9 cellular contexts compared by ENCODE assay signal in genomic region chr1:1299686-1300351, GRCh38. TPM values are rescaled to one million over a fixed set of nuclear protein-coding genes. Genes with fewer than 3 reads are reported as not detected.
A peak's percentile ranks its signal among the peaks of the same experiment; 100 is the strongest.
DNase-seq lines count a peak whose midpoint lies in the region; ATAC-seq and TF ChIP-seq lines count a peak whose summit lies in the region.
"Had no signal": no experiment of that assay in that cellular context is flagged by ENCODE, and none has a peak within 500 bp of the region (broad histone marks: within the 10 kb centered on the region; RNA-seq: fewer than 3 reads in every experiment).

No MANE protein-coding gene starts in this region.

- H3K27me3 ChIP-seq in smooth muscle cell (ENCODE audit: low read depth) = no peaks in the 10 kb centered on the region
- H3K27me3 ChIP-seq: esophagus squamous epithelium had no signal

- H3K9ac ChIP-seq in smooth muscle cell (ENCODE audit: low read depth) = no peak overlapping the region

- CTCF ChIA-PET in activated CD8-positive, alpha-beta memory T cell treated with anti-CD3 and anti-CD28 coated beads, Interleukin-2, amount 10 ng/mL, durations not matched to agents 7 days and 5 days (lab: Charles Lee) = interaction anchor here (1.0 to 1.2 kb wide), 4 partner anchors 13 to 178 kb away, joined by 3 read pairs; no protein-coding TSS in a partner anchor

- no peak overlapping the region for H3K4me3 Mint-ChIP-seq in activated CD8-positive, alpha-beta memory T cell treated with anti-CD3 and anti-CD28 coated beads, Interleukin-2, amount 10 ng/mL, durations not matched to agents 7 days and 5 days

- H3K27me3 Mint-ChIP-seq in activated CD8-positive, alpha-beta memory T cell treated with anti-CD3 and anti-CD28 coated beads, Interleukin-2, amount 10 ng/mL, durations not matched to agents 7 days and 5 days = no peaks in the 10 kb centered on the region

- H3K4me1 ChIP-seq in smooth muscle cell (ENCODE audit: low read depth) = peaks cover 5% of the 10 kb centered on the region

- H3K4me3 ChIP-seq in smooth muscle cell = no peak overlapping the region
- H3K4me3 ChIP-seq: esophagus squamous epithelium had no signal

- no peaks in the 10 kb centered on the region for H3F3A ChIP-seq in smooth muscle cell (ENCODE audit: low read depth)

- ATAC-seq in activated CD8-positive, alpha-beta memory T cell treated with anti-CD3 and anti-CD28 coated beads, Interleukin-2, amount 10 ng/mL, durations not matched to agents 7 days and 5 days = peak; percentile 63
- ATAC-seq in GM21381 (IDR thresholded peaks at IDR 0.05; ENCODE audit: unreplicated experiment) = no peak

- peaks cover 65% of the 10 kb centered on the region for H4K20me1 ChIP-seq in smooth muscle cell (ENCODE audit: low read depth)

- H2AFZ ChIP-seq in smooth muscle cell (ENCODE audit: low read depth) = no peak overlapping the region

- no peaks in the 10 kb centered on the region for H3K36me3 ChIP-seq in smooth muscle cell (ENCODE audit: low read depth)

- DNase-seq in activated CD8-positive, alpha-beta memory T cell treated with anti-CD3 and anti-CD28 coated beads, Interleukin-2, amount 10 ng/mL, durations not matched to agents 7 days and 5 days = no peak
- DNase-seq in activated CD8-positive, alpha-beta memory T cell treated with anti-CD3 and anti-CD28 coated beads, Interleukin-2, amount 50 U/mL, for 48 hours = no peak
- DNase-seq in NCI-H510A (lab: John Stamatoyannopoulos, UW) (peak; percentile 54), smooth muscle cell (lab: John Stamatoyannopoulos, UW; ENCODE audit: unreplicated experiment) (no peak), hepatic stellate cell (ENCODE audit: low spot score) (no peak), NCI-H226 (no peak)
- DNase-seq: esophagus squamous epithelium had no signal

- peak overlapping the region; percentile 77 for H3K27ac ChIP-seq in cingulate gyrus (ENCODE audit: low read depth, low read length)
- H3K27ac ChIP-seq in smooth muscle cell (ENCODE audit: low read depth) = no peak overlapping the region
- H3K27ac ChIP-seq: esophagus squamous epithelium had no signal

- no peak overlapping the region for H3K4me2 ChIP-seq in smooth muscle cell

- TF ChIP-seq CTCF in smooth muscle cell (IDR thresholded peaks at IDR 0.05; ENCODE audit: borderline replicate concordance, insufficient read depth, poor library complexity, severe bottlenecking) = peak; percentile 10

- no peaks in the 10 kb centered on the region for H3K9me3 Mint-ChIP-seq in activated CD8-positive, alpha-beta memory T cell treated with anti-CD3 and anti-CD28 coated beads, Interleukin-2, amount 10 ng/mL, durations not matched to agents 7 days and 5 days (ENCODE audit: low read depth)

- no peaks in the 10 kb centered on the region for H3K9me3 ChIP-seq in smooth muscle cell (replicated peaks; ENCODE audit: low read depth)
- H3K9me3 ChIP-seq: esophagus squamous epithelium had no signal

- H3K27ac Mint-ChIP-seq in activated CD8-positive, alpha-beta memory T cell treated with anti-CD3 and anti-CD28 coated beads, Interleukin-2, amount 10 ng/mL, durations not matched to agents 7 days and 5 days = no peak overlapping the region

- H3K4me1 Mint-ChIP-seq in activated CD8-positive, alpha-beta memory T cell treated with anti-CD3 and anti-CD28 coated beads, Interleukin-2, amount 10 ng/mL, durations not matched to agents 7 days and 5 days = peaks cover 3% of the 10 kb centered on the region

- 90% methylated on average over 20 of the region's 22 CpGs for WGBS in smooth muscle cell (ENCODE audit: low lambda C conversion rate)

- peaks cover 9% of the 10 kb centered on the region for H3K79me2 ChIP-seq in smooth muscle cell (ENCODE audit: low read depth)

- no peaks in the 10 kb centered on the region for H3K36me3 Mint-ChIP-seq in activated CD8-positive, alpha-beta memory T cell treated with anti-CD3 and anti-CD28 coated beads, Interleukin-2, amount 10 ng/mL, durations not matched to agents 7 days and 5 days

RNA-seq across cellular contexts. Expression of gene ACAP3, which starts 7.9 kb away (rescaled TPM):
- total RNA-seq in activated CD8-positive, alpha-beta memory T cell treated with anti-CD3 and anti-CD28 coated beads, Interleukin-2, amount 10 ng/mL, durations not matched to agents 7 days and 5 days = 10 to 100 TPM; 71.7 to 99.9 TPM
- 29.9 and 33.7 TPM in 2 replicates for total RNA-seq in smooth muscle cell
- 63.9 and 72.6 TPM in 2 replicates for polyA plus RNA-seq in smooth muscle cell

RNA-seq across cellular contexts. Expression of gene PUSL1, which starts 8.6 kb away (rescaled TPM):
- 10 to 100 TPM; 26.3 to 27.2 TPM for total RNA-seq in activated CD8-positive, alpha-beta memory T cell treated with anti-CD3 and anti-CD28 coated beads, Interleukin-2, amount 10 ng/mL, durations not matched to agents 7 days and 5 days
- total RNA-seq in smooth muscle cell = 16.7 and 23.6 TPM in 2 replicates
- 31.4 and 34.1 TPM in 2 replicates for polyA plus RNA-seq in smooth muscle cell

RNA-seq across cellular contexts. Expression of gene SCNN1D, which starts 19.6 kb away (rescaled TPM):
- total RNA-seq in activated CD8-positive, alpha-beta memory T cell treated with anti-CD3 and anti-CD28 coated beads, Interleukin-2, amount 10 ng/mL, durations not matched to agents 7 days and 5 days = 1 to 10 TPM; 4.7 to 5.0 TPM
- total RNA-seq in smooth muscle cell = 2.0 and 6.7 TPM in 2 replicates
- 5.0 and 6.9 TPM in 2 replicates for polyA plus RNA-seq in smooth muscle cell

RNA-seq across cellular contexts. Expression of gene INTS11, which starts 24.6 kb away (rescaled TPM):
- total RNA-seq in activated CD8-positive, alpha-beta memory T cell treated with anti-CD3 and anti-CD28 coated beads, Interleukin-2, amount 10 ng/mL, durations not matched to agents 7 days and 5 days = 100 to 1,000 TPM; 126 to 135 TPM
- total RNA-seq in smooth muscle cell = 48.5 and 49.3 TPM in 2 replicates
- polyA plus RNA-seq in smooth muscle cell = 63.1 and 82.1 TPM in 2 replicates

RNA-seq across cellular contexts. Expression of gene CPTP, which starts 24.8 kb away (rescaled TPM):
- 10 to 100 TPM; 17.6 to 18.5 TPM for total RNA-seq in activated CD8-positive, alpha-beta memory T cell treated with anti-CD3 and anti-CD28 coated beads, Interleukin-2, amount 10 ng/mL, durations not matched to agents 7 days and 5 days
- total RNA-seq in smooth muscle cell = 13.8 and 16.2 TPM in 2 replicates
- 32.5 and 34.3 TPM in 2 replicates for polyA plus RNA-seq in smooth muscle cell
